Comparison of ENCODE assay signal across 11 cellular contexts in genomic region chr1:23101891-23102688, GRCh38.
DNase-seq lines count a peak whose midpoint lies in the region; ATAC-seq and TF ChIP-seq lines count a peak whose summit lies in the region.
"Had no signal": no experiment of that assay in that cellular context is flagged by ENCODE, and none has a peak within 500 bp of the region (broad histone marks: within the 10 kb centered on the region; RNA-seq: fewer than 3 reads in every experiment).

No MANE protein-coding gene starts in this region.

- peak overlapping the region; percentile 72 for H3K4me2 ChIP-seq in GM23248 (ENCODE audit: unreplicated experiment)

- ATAC-seq in T-cell (replicated peaks in 1 of 4), result no peak
- no peak for ATAC-seq in HG03432 (IDR thresholded peaks at IDR 0.05; ENCODE audit: unreplicated experiment)
- no peak for ATAC-seq in HG02678 (IDR thresholded peaks at IDR 0.05; ENCODE audit: unreplicated experiment)
- ATAC-seq in HG02642 (IDR thresholded peaks at IDR 0.05; ENCODE audit: poor library complexity, unreplicated experiment), result no peak

- 49 to 51% methylated on average over 3 of the region's 3 CpGs for WGBS in GM23248 (ENCODE audit: low coverage in 1 of 2, low lambda C conversion rate in 2 of 2, missing lambda C conversion rate in 2 of 2), 2 experiments

- H3K36me3 ChIP-seq in GM23248 (ENCODE audit: low read depth), result no peaks in the 10 kb centered on the region

- H3F3A ChIP-seq in GM23248 (ENCODE audit: insufficient read depth), result peaks cover 53% of the 10 kb centered on the region

- TF ChIP-seq CTCF in progenitor cell of endocrine pancreas (IDR thresholded peaks at IDR 0.05; ENCODE audit: unreplicated experiment), result no peak

- H3K27ac Mint-ChIP-seq in T-cell, result peak overlapping the region; percentile 49 to 95
- H3K27ac Mint-ChIP-seq in progenitor cell of endocrine pancreas, result peak overlapping the region; percentile 18

- no peaks in the 10 kb centered on the region for H4K20me1 ChIP-seq in GM23248 (ENCODE audit: insufficient read depth)

- peaks cover 41 to 70% (median 58%) of the 10 kb centered on the region in 3 donors for H3K4me1 Mint-ChIP-seq in T-cell
- H3K4me1 Mint-ChIP-seq in progenitor cell of endocrine pancreas (ENCODE audit: low read depth), result peaks cover 23% of the 10 kb centered on the region

- H3K27ac ChIP-seq in GM23248 (peak overlapping the region; percentile 87), substantia nigra (ENCODE audit: low read depth, low read length, poor library complexity, severe bottlenecking) (no peak overlapping the region)

- in situ Hi-C loops in GM23248 (cut with MboI), result no loop called here

- peak overlapping the region; percentile 16; the same call in 1 of the 2 replicates for H3K4me3 ChIP-seq in GM23248
- H3K4me3 ChIP-seq: HAP-1 had no signal

- CTCF ChIA-PET in T-cell (lab: Charles Lee), result interaction anchor here (0.8 to 9.0 kb wide), 7 partner anchors 17 to 85 kb away, joined by 3 to 281 read pairs (median 15); no protein-coding TSS in a partner anchor

- peaks cover 55% of the 10 kb centered on the region for H3K4me1 ChIP-seq in GM23248 (ENCODE audit: insufficient read depth)

- H3K4me3 Mint-ChIP-seq in T-cell (no peak overlapping the region), progenitor cell of endocrine pancreas (ENCODE audit: low read depth) (no peak overlapping the region)

- H3K27me3 Mint-ChIP-seq in T-cell (no peaks in the 10 kb centered on the region), progenitor cell of endocrine pancreas (no peaks in the 10 kb centered on the region)

- H3K36me3 Mint-ChIP-seq in T-cell, result peaks cover 12% of the 10 kb centered on the region
- H3K36me3 Mint-ChIP-seq in progenitor cell of endocrine pancreas (ENCODE audit: insufficient read depth), result peaks cover 11% of the 10 kb centered on the region

- no peaks in the 10 kb centered on the region for H3K9me3 ChIP-seq in GM23248 (ENCODE audit: low read depth)
- H3K9me3 ChIP-seq: HAP-1 had no signal

- DNase-seq in GM23248, result peak; percentile 62
- no peak for DNase-seq in T-cell
- peak; percentile 49 for DNase-seq in fibroblast of peridontal ligament (ENCODE audit: extremely low read depth)
- no peak for DNase-seq in progenitor cell of endocrine pancreas (ENCODE audit: low spot score, unreplicated experiment)
- DNase-seq in substantia nigra (lab: John Stamatoyannopoulos, UW), result no peak
- DNase-seq: caudate nucleus, NCI-H1694 had no signal

- no peak overlapping the region for H2AFZ ChIP-seq in GM23248

- H3K9ac ChIP-seq in GM23248, result peak overlapping the region; percentile 60; the same call in 1 of the 2 replicates

- POLR2A ChIA-PET in T-cell (lab: Charles Lee), result interaction anchor here (0.6 to 2.0 kb wide), 4 partner anchors 9 to 77 kb away, joined by 3 to 14 read pairs (median 5); no protein-coding TSS in a partner anchor

- H3K9me3 Mint-ChIP-seq in T-cell (no peaks in the 10 kb centered on the region), progenitor cell of endocrine pancreas (ENCODE audit: low read depth) (no peaks in the 10 kb centered on the region)

- no peaks in the 10 kb centered on the region for H3K27me3 ChIP-seq in GM23248 (replicated peaks; ENCODE audit: insufficient read depth)

- H3K79me2 ChIP-seq in GM23248 (ENCODE audit: insufficient read depth), result peaks cover 58% of the 10 kb centered on the region

- H3K9me2 ChIP-seq in GM23248 (ENCODE audit: insufficient read depth), result no peaks in the 10 kb centered on the region

Comparison
In these comparisons a context has a peak if more than half of its experiments do, and no peak if none do; other contexts are left out.
1. DNase-seq: peak in GM23248 (single experiment) and fibroblast of peridontal ligament (single experiment); none in T-cell (0 of 34), progenitor cell of endocrine pancreas (single experiment) and substantia nigra (0 of 49).